Comparison of ENCODE assay signal across 10 cellular contexts in genomic region chr7:105352018-105352612, GRCh38. TPM values are rescaled to one million over a fixed set of nuclear protein-coding genes. Genes with fewer than 3 reads are reported as not detected.
DNase-seq lines count a peak whose midpoint lies in the region; ATAC-seq, FAIRE-seq and TF ChIP-seq lines count a peak whose summit lies in the region.
"Had no signal": no experiment of that assay in that cellular context is flagged by ENCODE, and none has a peak within 500 bp of the region (broad histone marks: within the 10 kb centered on the region; RNA-seq: fewer than 3 reads in every experiment).

No MANE protein-coding gene starts in this region.

- peak overlapping the region in 1 of 2 experiments; percentile 70; a peak in 2 of 4 replicates for H3K27ac ChIP-seq in SK-N-SH (ENCODE audit: low read depth in 2 of 2, low read length in 1 of 2)
- H3K27ac ChIP-seq: C4-2B, parathyroid adenoma had no signal

- H3K9me2 ChIP-seq in SK-N-SH = no peaks in the 10 kb centered on the region

- 61% methylated on average over 3 of the region's 3 CpGs for WGBS in SK-N-SH (ENCODE audit: low lambda C conversion rate)

- no peaks in the 10 kb centered on the region for H3K36me3 ChIP-seq in SK-N-SH (replicated peaks in 1 of 2; ENCODE audit: control insufficient read depth in 1 of 2, insufficient read depth in 2 of 2, low read length in 1 of 2)

- TF ChIP-seq EP300 in SK-N-SH (IDR thresholded peaks at IDR 0.05; ENCODE audit: borderline replicate concordance in 1 of 2, low read depth in 1 of 2, low read length in 1 of 2) = no peak

- ATAC-seq in HG03159 (IDR thresholded peaks at IDR 0.05; ENCODE audit: unreplicated experiment) = peak; percentile 90

- POLR2A ChIA-PET in SK-N-SH (lab: Yijun Ruan, JAX) = no interaction called here

- H3K9ac ChIP-seq in SK-N-SH = no peak overlapping the region; the same call in 1 of the 2 replicates
- H3K9ac ChIP-seq: parathyroid adenoma had no signal

- peaks cover 89% of the 10 kb centered on the region for H4K20me1 ChIP-seq in SK-N-SH (ENCODE audit: insufficient read depth)

- no peak for TF ChIP-seq CTCF in SK-N-SH (IDR thresholded peaks at IDR 0.05)
- no peak for TF ChIP-seq CTCF in D721Med (IDR thresholded peaks at IDR 0.05; ENCODE audit: insufficient read depth, missing control alignments)

- no peaks in the 10 kb centered on the region for H3K27me3 ChIP-seq in SK-N-SH (ENCODE audit: insufficient read depth)

- CTCF ChIA-PET in SK-N-SH (lab: Yijun Ruan, JAX) = interaction anchor here (1.8 kb wide), 1 partner anchor 17 kb away, joined by 4 read pairs; no protein-coding TSS in a partner anchor

- no peak for TF ChIP-seq RAD21 in SK-N-SH (IDR thresholded peaks at IDR 0.05; ENCODE audit: low read length)

- DNase-seq in NCI-H2196 (lab: John Stamatoyannopoulos, UW; ENCODE audit: unreplicated experiment) (peak; percentile 46), NCI-H2196 treated with DMSO at 0.1 percent for 48 hours (lab: John Stamatoyannopoulos, UW; ENCODE audit: unreplicated experiment) (no peak), SK-N-SH (no peak), amniotic stem cell (lab: John Stamatoyannopoulos, UW) (peak; percentile 33), hippocampal formation (lab: John Stamatoyannopoulos, UW) (peak; percentile 27 to 59), D721Med (ENCODE audit: insufficient read length, low spot score) (no peak)
- DNase-seq in stimulated activated CD4-positive, alpha-beta T cell treated with anti-CD3 and anti-CD28 coated beads, Interleukin-1b, Interleukin-23, amount 100 ng/mL, for 4 hours (ENCODE audit: low read depth in 2 of 2) = peak; percentile 8 to 27

- H3K9me3 ChIP-seq in SK-N-SH = no peaks in the 10 kb centered on the region

- H3K4me2 ChIP-seq in SK-N-SH = peak overlapping the region; percentile 71

- no peak for FAIRE-seq in D721Med (lab: Jason Lieb, UNC)

- H3K4me3 ChIP-seq in SK-N-SH (ENCODE audit: low read depth in 2 of 2, low read length in 1 of 2) = peak overlapping the region in 1 of 2 experiments; percentile 17; a peak in 2 of 4 replicates

- peaks cover 97% of the 10 kb centered on the region for H3K79me2 ChIP-seq in SK-N-SH (ENCODE audit: insufficient read depth)

- peaks cover 0 to 32% of the 10 kb centered on the region in 2 experiments; a peak in 1 of 4 replicates for H3K4me1 ChIP-seq in SK-N-SH (ENCODE audit: control insufficient read depth in 1 of 2, insufficient read depth in 2 of 2, low read depth in 1 of 2, low read length in 1 of 2)

- peaks cover 13% of the 10 kb centered on the region for H3F3A ChIP-seq in SK-N-SH (replicated peaks; ENCODE audit: insufficient read depth)

- H2AFZ ChIP-seq in SK-N-SH (ENCODE audit: low read depth) = no peak overlapping the region
- H2AFZ ChIP-seq: parathyroid adenoma had no signal

TF ChIP-seq in SK-N-SH, 30 proteins besides CTCF, POLR2A, EP300 and RAD21:
- TF ChIP-seq SIN3A (IDR thresholded peaks at IDR 0.05; ENCODE audit: borderline replicate concordance, low read depth, low read length) (no peak), MEF2A (IDR thresholded peaks at IDR 0.05; ENCODE audit: borderline replicate concordance, low read depth) (no peak), USF2 (IDR thresholded peaks at IDR 0.05; ENCODE audit: borderline replicate concordance, low read depth, low read length) (no peak), NRF1 (IDR thresholded peaks at IDR 0.05; ENCODE audit: low read depth, low read length) (no peak), TAF1 (IDR thresholded peaks at IDR 0.05; ENCODE audit: borderline replicate concordance, low read depth, low read length) (no peak), GATA2 (CRISPR knock-in tag; IDR thresholded peaks at IDR 0.05) (no peak), JUND (IDR thresholded peaks at IDR 0.05) (peak; percentile 50; the same call in 1 of the 2 replicates), GABPA (IDR thresholded peaks at IDR 0.05; ENCODE audit: low read depth) (no peak), ELF1 (IDR thresholded peaks at IDR 0.05) (no peak), FOSL2 (IDR thresholded peaks at IDR 0.05; ENCODE audit: borderline replicate concordance, low read depth) (peak; percentile 77; the same call in 1 of the 2 replicates), RCOR1 (IDR thresholded peaks at IDR 0.05; ENCODE audit: low read length) (no peak), SMC3 (IDR thresholded peaks at IDR 0.05; ENCODE audit: low read depth, low read length) (no peak), NFIC (IDR thresholded peaks at IDR 0.05; ENCODE audit: borderline replicate concordance) (no peak), CHD2 (IDR thresholded peaks at IDR 0.05; ENCODE audit: low read length, partially characterized antibody) (no peak)
- TF ChIP-seq, protein P1, sequence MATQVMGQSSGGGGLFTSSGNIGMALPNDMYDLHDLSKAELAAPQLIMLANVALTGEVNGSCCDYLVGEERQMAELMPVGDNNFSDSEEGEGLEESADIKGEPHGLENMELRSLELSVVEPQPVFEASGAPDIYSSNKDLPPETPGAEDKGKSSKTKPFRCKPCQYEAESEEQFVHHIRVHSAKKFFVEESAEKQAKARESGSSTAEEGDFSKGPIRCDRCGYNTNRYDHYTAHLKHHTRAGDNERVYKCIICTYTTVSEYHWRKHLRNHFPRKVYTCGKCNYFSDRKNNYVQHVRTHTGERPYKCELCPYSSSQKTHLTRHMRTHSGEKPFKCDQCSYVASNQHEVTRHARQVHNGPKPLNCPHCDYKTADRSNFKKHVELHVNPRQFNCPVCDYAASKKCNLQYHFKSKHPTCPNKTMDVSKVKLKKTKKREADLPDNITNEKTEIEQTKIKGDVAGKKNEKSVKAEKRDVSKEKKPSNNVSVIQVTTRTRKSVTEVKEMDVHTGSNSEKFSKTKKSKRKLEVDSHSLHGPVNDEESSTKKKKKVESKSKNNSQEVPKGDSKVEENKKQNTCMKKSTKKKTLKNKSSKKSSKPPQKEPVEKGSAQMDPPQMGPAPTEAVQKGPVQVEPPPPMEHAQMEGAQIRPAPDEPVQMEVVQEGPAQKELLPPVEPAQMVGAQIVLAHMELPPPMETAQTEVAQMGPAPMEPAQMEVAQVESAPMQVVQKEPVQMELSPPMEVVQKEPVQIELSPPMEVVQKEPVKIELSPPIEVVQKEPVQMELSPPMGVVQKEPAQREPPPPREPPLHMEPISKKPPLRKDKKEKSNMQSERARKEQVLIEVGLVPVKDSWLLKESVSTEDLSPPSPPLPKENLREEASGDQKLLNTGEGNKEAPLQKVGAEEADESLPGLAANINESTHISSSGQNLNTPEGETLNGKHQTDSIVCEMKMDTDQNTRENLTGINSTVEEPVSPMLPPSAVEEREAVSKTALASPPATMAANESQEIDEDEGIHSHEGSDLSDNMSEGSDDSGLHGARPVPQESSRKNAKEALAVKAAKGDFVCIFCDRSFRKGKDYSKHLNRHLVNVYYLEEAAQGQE (IDR thresholded peaks at IDR 0.05; ENCODE audit: low read depth, low read length) = no peak
- TF ChIP-seq, protein P2, sequence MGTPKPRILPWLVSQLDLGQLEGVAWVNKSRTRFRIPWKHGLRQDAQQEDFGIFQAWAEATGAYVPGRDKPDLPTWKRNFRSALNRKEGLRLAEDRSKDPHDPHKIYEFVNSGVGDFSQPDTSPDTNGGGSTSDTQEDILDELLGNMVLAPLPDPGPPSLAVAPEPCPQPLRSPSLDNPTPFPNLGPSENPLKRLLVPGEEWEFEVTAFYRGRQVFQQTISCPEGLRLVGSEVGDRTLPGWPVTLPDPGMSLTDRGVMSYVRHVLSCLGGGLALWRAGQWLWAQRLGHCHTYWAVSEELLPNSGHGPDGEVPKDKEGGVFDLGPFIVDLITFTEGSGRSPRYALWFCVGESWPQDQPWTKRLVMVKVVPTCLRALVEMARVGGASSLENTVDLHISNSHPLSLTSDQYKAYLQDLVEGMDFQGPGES (IDR thresholded peaks at IDR 0.05; ENCODE audit: low read depth, low read length) = no peak
- TF ChIP-seq, protein P3, sequence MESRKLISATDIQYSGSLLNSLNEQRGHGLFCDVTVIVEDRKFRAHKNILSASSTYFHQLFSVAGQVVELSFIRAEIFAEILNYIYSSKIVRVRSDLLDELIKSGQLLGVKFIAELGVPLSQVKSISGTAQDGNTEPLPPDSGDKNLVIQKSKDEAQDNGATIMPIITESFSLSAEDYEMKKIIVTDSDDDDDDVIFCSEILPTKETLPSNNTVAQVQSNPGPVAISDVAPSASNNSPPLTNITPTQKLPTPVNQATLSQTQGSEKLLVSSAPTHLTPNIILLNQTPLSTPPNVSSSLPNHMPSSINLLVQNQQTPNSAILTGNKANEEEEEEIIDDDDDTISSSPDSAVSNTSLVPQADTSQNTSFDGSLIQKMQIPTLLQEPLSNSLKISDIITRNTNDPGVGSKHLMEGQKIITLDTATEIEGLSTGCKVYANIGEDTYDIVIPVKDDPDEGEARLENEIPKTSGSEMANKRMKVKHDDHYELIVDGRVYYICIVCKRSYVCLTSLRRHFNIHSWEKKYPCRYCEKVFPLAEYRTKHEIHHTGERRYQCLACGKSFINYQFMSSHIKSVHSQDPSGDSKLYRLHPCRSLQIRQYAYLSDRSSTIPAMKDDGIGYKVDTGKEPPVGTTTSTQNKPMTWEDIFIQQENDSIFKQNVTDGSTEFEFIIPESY (IDR thresholded peaks at IDR 0.05; ENCODE audit: borderline replicate concordance, low read depth) = no peak

RNA-seq across cellular contexts. Expression of gene SRPK2, which starts 36.6 kb away (rescaled TPM):
- polyA plus RNA-seq in SK-N-SH (2012; rRNA removed) = 15.4 and 17.3 TPM in 2 replicates
- 20.2 and 23.7 TPM in 2 replicates for polyA plus RNA-seq in SK-N-SH (2012; cell fraction: cytosol; rRNA removed)
- 23.0 and 33.9 TPM in 2 replicates for polyA plus RNA-seq in SK-N-SH (2012; cell fraction: nucleus; rRNA removed)

Comparison
In these comparisons a context has a peak if more than half of its experiments do, and no peak if none do; other contexts are left out.
1. DNase-seq: peak in NCI-H2196 (single experiment), amniotic stem cell (single experiment), hippocampal formation (2 of 2) and stimulated activated CD4-positive, alpha-beta T cell treated with anti-CD3 and anti-CD28 coated beads, Interleukin-1b, Interleukin-23, amount 100 ng/mL, for 4 hours (2 of 2); none in NCI-H2196 treated with DMSO at 0.1 percent for 48 hours (single experiment), SK-N-SH (single experiment) and D721Med (single experiment).